1 cellular context compared by ENCODE assay signal in the genomic region with DNA sequence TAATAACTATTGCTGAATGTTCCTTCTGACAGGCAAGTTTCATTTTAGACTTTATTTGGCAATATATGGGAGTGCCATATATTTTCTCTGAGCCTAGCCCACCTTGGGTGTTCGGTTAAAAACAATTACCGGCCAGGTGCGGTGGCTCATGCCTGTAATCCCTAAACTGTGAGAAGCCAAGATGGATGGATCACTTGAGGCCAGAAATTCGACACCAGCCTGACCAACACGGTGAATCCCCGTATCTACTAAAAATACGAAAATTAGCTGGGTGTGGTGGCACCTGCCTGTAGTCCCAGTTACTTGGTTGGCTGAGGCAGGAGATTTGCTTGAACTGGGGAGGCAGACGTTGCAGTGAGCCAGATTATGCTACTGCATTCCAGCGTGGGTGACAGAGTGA.
TF ChIP-seq lines count a peak whose summit lies in the region.

No MANE protein-coding gene starts in this region.

TF ChIP-seq in H1, 55 proteins besides CTCF, POLR2A, EP300 and RAD21:
- no peak for TF ChIP-seq PHF8 (conservative IDR thresholded peaks at IDR 0.05; ENCODE audit: low read depth, low read length)
- TF ChIP-seq, protein P1, sequence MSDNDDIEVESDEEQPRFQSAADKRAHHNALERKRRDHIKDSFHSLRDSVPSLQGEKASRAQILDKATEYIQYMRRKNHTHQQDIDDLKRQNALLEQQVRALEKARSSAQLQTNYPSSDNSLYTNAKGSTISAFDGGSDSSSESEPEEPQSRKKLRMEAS (IDR thresholded peaks at IDR 0.05), result peak; percentile 17; the same call in 1 of the 2 replicates
